ENCODE assay signal across 38 cellular contexts in the genomic region with DNA sequence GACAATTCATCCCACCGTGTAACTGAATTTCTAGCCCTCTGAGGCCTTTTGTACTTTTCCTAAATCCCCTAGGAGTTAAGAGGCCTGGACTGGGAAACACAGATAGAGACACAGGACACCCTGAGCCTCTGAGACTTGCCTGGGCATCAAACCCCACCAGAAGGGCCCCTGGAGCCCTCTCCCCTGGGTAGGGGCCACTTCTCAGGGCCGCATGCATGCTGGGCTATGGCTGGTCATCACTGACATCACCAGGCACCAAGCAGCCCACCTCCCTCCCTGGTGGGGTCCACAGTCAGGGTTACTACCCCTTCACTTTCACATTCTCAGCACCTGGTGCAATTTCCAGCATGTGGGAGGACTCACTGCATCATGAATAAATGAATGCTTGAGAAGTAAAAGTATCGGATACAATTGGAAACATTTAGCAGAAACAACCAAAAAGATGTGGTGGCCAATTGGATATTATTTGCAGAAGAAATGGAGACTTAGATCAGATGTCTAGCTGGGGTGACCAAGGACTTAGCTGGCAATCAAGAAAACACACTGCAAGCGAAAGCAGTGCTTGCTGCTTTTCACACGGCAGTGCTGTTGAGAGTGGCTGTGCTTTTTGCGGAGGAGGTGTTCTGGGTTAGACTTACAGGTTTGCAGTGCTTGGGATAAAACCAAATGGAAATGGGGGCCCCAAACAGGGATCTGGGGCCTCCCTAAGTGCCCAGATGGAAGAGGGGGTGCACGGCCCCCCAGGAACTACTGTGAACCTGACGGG. TPM values are rescaled to one million over a fixed set of nuclear protein-coding genes. Genes with fewer than 3 reads are reported as not detected.
"Had no signal": no experiment of that assay in that cellular context is flagged by ENCODE, and none has a peak within 500 bp of the region (broad histone marks: within the 10 kb centered on the region; RNA-seq: fewer than 3 reads in every experiment).

No MANE protein-coding gene starts in this region.

- H3K4me2 ChIP-seq: smooth muscle cell had no signal

- H3K4me1 Mint-ChIP-seq: nephron had no signal

- H3K4me3 Mint-ChIP-seq: central memory CD8-positive, alpha-beta T cell; dendritic cell treated with granulocyte-macrophage colony-stimulating factor and Interleukin-4, amounts not matched to agents 40 ng/mL and 50 ng/mL, for 4 days; endodermal cell; naive thymus-derived CD4-positive, alpha-beta T cell; nephron; stimulated activated effector memory CD8-positive, alpha-beta T cell treated with anti-CD3 and anti-CD28 coated beads, Interleukin-12 subunit alpha, Interleukin-12 subunit beta, amount 100 ng/mL, for 72 hours; type B pancreatic cell had no signal

- H3K4me3 ChIP-seq: colonic mucosa, esophagus squamous epithelium, left lung, prostate gland, right atrium auricular region, smooth muscle cell, stomach, thyroid gland had no signal

- H3K9me3 ChIP-seq: colonic mucosa, esophagus squamous epithelium, left lung, neutrophil, prostate gland, thyroid gland had no signal

- ATAC-seq: left cardiac atrium; left lung; naive thymus-derived CD4-positive, alpha-beta T cell; sciatic nerve; stimulated activated effector memory CD8-positive, alpha-beta T cell treated with anti-CD3 and anti-CD28 coated beads, Interleukin-12 subunit alpha, Interleukin-12 subunit beta, amount 100 ng/mL, for 72 hours had no signal

- DNase-seq: colonic mucosa; effector CD8-positive, alpha-beta T cell; esophagus squamous epithelium; foreskin melanocyte; head of caudate nucleus; left cardiac atrium; left lung; mesenchymal stem cell; midbrain; naive thymus-derived CD4-positive, alpha-beta T cell; stimulated activated CD4-positive, alpha-beta T cell treated with anti-CD3 and anti-CD28 coated beads, Interleukin-12 subunit alpha, Interleukin-12 subunit beta, amount 100 ng/mL, for 4 hours; stimulated activated CD4-positive, alpha-beta T cell treated with anti-CD3 and anti-CD28 coated beads, Interleukin-1b, Interleukin-23, amount 100 ng/mL, for 48 hours; stimulated activated CD4-positive, alpha-beta T cell treated with anti-CD3 and anti-CD28 coated beads, Interleukin-4, amount 100 ng/mL, for 1 hour; stimulated activated naive CD4-positive, alpha-beta T cell treated with Interleukin-2 at 50 U/mL for 16 hours; stomach; thyroid gland had no signal

- H3K27me3 ChIP-seq: colonic mucosa, right atrium auricular region, thyroid gland had no signal

- H3K27ac Mint-ChIP-seq: dendritic cell treated with granulocyte-macrophage colony-stimulating factor and Interleukin-4, amounts not matched to agents 40 ng/mL and 50 ng/mL, for 4 days; endodermal cell; naive thymus-derived CD4-positive, alpha-beta T cell; nephron; stimulated activated effector memory CD8-positive, alpha-beta T cell treated with anti-CD3 and anti-CD28 coated beads, Interleukin-12 subunit alpha, Interleukin-12 subunit beta, amount 100 ng/mL, for 72 hours; type B pancreatic cell had no signal

- FAIRE-seq: endothelial cell of umbilical vein, islet of Langerhans, urothelium cell line had no signal

- H3K27ac ChIP-seq: colonic mucosa, esophagus squamous epithelium, left lung, neutrophil, prostate gland, right atrium auricular region, stomach, thyroid gland had no signal

- H3K4me1 ChIP-seq: colonic mucosa, esophagus squamous epithelium, left lung, prostate gland, right atrium auricular region, stomach, thyroid gland had no signal

- H3K36me3 ChIP-seq: colonic mucosa, esophagus squamous epithelium, left lung, neutrophil, prostate gland, right atrium auricular region, stomach, thyroid gland had no signal

- H3K9me3 Mint-ChIP-seq: central memory CD8-positive, alpha-beta T cell had no signal

- H3K36me3 Mint-ChIP-seq: stimulated activated effector memory CD8-positive, alpha-beta T cell treated with anti-CD3 and anti-CD28 coated beads, Interleukin-12 subunit alpha, Interleukin-12 subunit beta, amount 100 ng/mL, for 72 hours; type B pancreatic cell had no signal

RNA-seq across cellular contexts. Expression of a gene that starts 0.9 kb away (rescaled TPM):
- total RNA-seq: chondrocyte; colonic mucosa; endodermal cell; endothelial cell of umbilical vein; epithelial cell of proximal tubule; esophagus squamous epithelium; kidney epithelial cell; left cardiac atrium; left lung; lung microvascular endothelial cell; mucosa of gallbladder; naive thymus-derived CD4-positive, alpha-beta T cell; omental fat pad; prostate gland; right atrium auricular region; sciatic nerve; smooth muscle cell; stomach; subcutaneous adipose tissue; temporal lobe; thyroid gland had no signal
- polyA plus RNA-seq: endothelial cell of umbilical vein; naive thymus-derived CD4-positive, alpha-beta T cell; smooth muscle cell; stomach had no signal

RNA-seq across cellular contexts. Expression of a gene that starts 7.1 kb away (rescaled TPM):
- total RNA-seq: chondrocyte; colonic mucosa; endodermal cell; endothelial cell of umbilical vein; epithelial cell of proximal tubule; esophagus squamous epithelium; kidney epithelial cell; left cardiac atrium; left lung; lung microvascular endothelial cell; mucosa of gallbladder; naive thymus-derived CD4-positive, alpha-beta T cell; omental fat pad; prostate gland; right atrium auricular region; sciatic nerve; smooth muscle cell; stomach; subcutaneous adipose tissue; temporal lobe; thyroid gland had no signal
- polyA plus RNA-seq: endothelial cell of umbilical vein; naive thymus-derived CD4-positive, alpha-beta T cell; stomach had no signal

RNA-seq across cellular contexts. Expression of a gene that starts 12.4 kb away (rescaled TPM):
- total RNA-seq: chondrocyte; colonic mucosa; endodermal cell; endothelial cell of umbilical vein; epithelial cell of proximal tubule; esophagus squamous epithelium; kidney epithelial cell; left cardiac atrium; left lung; lung microvascular endothelial cell; mucosa of gallbladder; naive thymus-derived CD4-positive, alpha-beta T cell; omental fat pad; prostate gland; right atrium auricular region; sciatic nerve; smooth muscle cell; stomach; subcutaneous adipose tissue; temporal lobe; thyroid gland had no signal
- polyA plus RNA-seq: endothelial cell of umbilical vein; naive thymus-derived CD4-positive, alpha-beta T cell; smooth muscle cell; stomach had no signal

RNA-seq across cellular contexts. Expression of a gene that starts 19.0 kb away (rescaled TPM):
- total RNA-seq: chondrocyte; colonic mucosa; endodermal cell; endothelial cell of umbilical vein; epithelial cell of proximal tubule; esophagus squamous epithelium; kidney epithelial cell; left cardiac atrium; left lung; lung microvascular endothelial cell; mucosa of gallbladder; naive thymus-derived CD4-positive, alpha-beta T cell; omental fat pad; prostate gland; right atrium auricular region; sciatic nerve; smooth muscle cell; stomach; subcutaneous adipose tissue; temporal lobe had no signal
- polyA plus RNA-seq: endothelial cell of umbilical vein; naive thymus-derived CD4-positive, alpha-beta T cell; smooth muscle cell had no signal

RNA-seq across cellular contexts. Expression of a gene that starts 25.9 kb away (rescaled TPM):
- total RNA-seq: chondrocyte; colonic mucosa; endodermal cell; endothelial cell of umbilical vein; epithelial cell of proximal tubule; esophagus squamous epithelium; kidney epithelial cell; left cardiac atrium; left lung; lung microvascular endothelial cell; mucosa of gallbladder; naive thymus-derived CD4-positive, alpha-beta T cell; omental fat pad; prostate gland; right atrium auricular region; sciatic nerve; smooth muscle cell; stomach; subcutaneous adipose tissue; temporal lobe; thyroid gland had no signal
- polyA plus RNA-seq: endothelial cell of umbilical vein; naive thymus-derived CD4-positive, alpha-beta T cell; smooth muscle cell; stomach had no signal
